9 cellular contexts compared by ENCODE assay signal in genomic region chr15:52111517-52112202, GRCh38. TPM values are rescaled to one million over a fixed set of nuclear protein-coding genes. Genes with fewer than 3 reads are reported as not detected.
DNase-seq lines count a peak whose midpoint lies in the region; ATAC-seq and TF ChIP-seq lines count a peak whose summit lies in the region.
"Had no signal": no experiment of that assay in that cellular context is flagged by ENCODE, and none has a peak within 500 bp of the region (broad histone marks: within the 10 kb centered on the region; RNA-seq: fewer than 3 reads in every experiment).

No MANE protein-coding gene starts in this region.

- peaks cover 64% of the 10 kb centered on the region for H3K27me3 Mint-ChIP-seq in activated naive CD4-positive, alpha-beta T cell treated with anti-CD3 and anti-CD28 coated beads, Interleukin-2, amount 10 ng/mL, durations not matched to agents 7 days and 5 days
- peaks cover 16% of the 10 kb centered on the region for H3K27me3 Mint-ChIP-seq in activated T-helper 17 cell treated with anti-CD3 and anti-CD28 coated beads, Interleukin-2, amount 50 U/mL, for 72 hours

- no peaks in the 10 kb centered on the region for H3K36me3 Mint-ChIP-seq in activated naive CD4-positive, alpha-beta T cell treated with anti-CD3 and anti-CD28 coated beads, Interleukin-2, amount 10 ng/mL, durations not matched to agents 7 days and 5 days
- H3K36me3 Mint-ChIP-seq in activated T-helper 17 cell treated with anti-CD3 and anti-CD28 coated beads, Interleukin-2, amount 50 U/mL, for 72 hours (ENCODE audit: low read depth): no peaks in the 10 kb centered on the region

- H3K36me3 ChIP-seq in kidney epithelial cell (ENCODE audit: control insufficient read depth, insufficient read depth, low read length): no peaks in the 10 kb centered on the region
- no peaks in the 10 kb centered on the region for H3K36me3 ChIP-seq in thoracic aorta

- H3K4me1 ChIP-seq in thoracic aorta (ENCODE audit: control insufficient read depth in 1 of 2, low read depth in 2 of 2): peaks cover 0 to 9% of the 10 kb centered on the region in 2 donors

- H3K9me3 Mint-ChIP-seq in activated naive CD4-positive, alpha-beta T cell treated with anti-CD3 and anti-CD28 coated beads, Interleukin-2, amount 10 ng/mL, durations not matched to agents 7 days and 5 days: no peaks in the 10 kb centered on the region
- H3K9me3 Mint-ChIP-seq in activated T-helper 17 cell treated with anti-CD3 and anti-CD28 coated beads, Interleukin-2, amount 50 U/mL, for 72 hours: no peaks in the 10 kb centered on the region

- no peaks in the 10 kb centered on the region for H3K9me3 ChIP-seq in thoracic aorta

- H3K27ac ChIP-seq in thoracic aorta: no peak overlapping the region

- no peak for ATAC-seq in activated T-helper 17 cell treated with anti-CD3 and anti-CD28 coated beads, Interleukin-2, amount 50 U/mL, for 72 hours (replicated peaks)
- ATAC-seq in thoracic aorta (ENCODE audit: insufficient number of reproducible peaks, low FRiP score, low read depth) (no peak), HG02610 (IDR thresholded peaks at IDR 0.05; ENCODE audit: unreplicated experiment) (no peak), GM19328 (IDR thresholded peaks at IDR 0.05; ENCODE audit: unreplicated experiment) (no peak)

- no peak overlapping the region for H3K27ac Mint-ChIP-seq in activated naive CD4-positive, alpha-beta T cell treated with anti-CD3 and anti-CD28 coated beads, Interleukin-2, amount 10 ng/mL, durations not matched to agents 7 days and 5 days
- H3K27ac Mint-ChIP-seq in activated T-helper 17 cell treated with anti-CD3 and anti-CD28 coated beads, Interleukin-2, amount 50 U/mL, for 72 hours: no peak overlapping the region

- DNase-seq in activated naive CD4-positive, alpha-beta T cell treated with anti-CD3 and anti-CD28 coated beads, Interleukin-2, amount 10 ng/mL, durations not matched to agents 7 days and 5 days: no peak
- no peak for DNase-seq in activated naive CD4-positive, alpha-beta T cell treated with anti-CD3 and anti-CD28 coated beads, Interleukin-2, amount 50 U/mL, for 16 hours
- no peak for DNase-seq in kidney epithelial cell (ENCODE audit: low read depth)
- DNase-seq in thoracic aorta (ENCODE audit: low spot score): no peak
- no peak for DNase-seq in D341Med (ENCODE audit: low spot score)
- DNase-seq: NCI-H2227 treated with DMSO at 0.1 percent for 48 hours had no signal

- H3K27me3 ChIP-seq in kidney epithelial cell (ENCODE audit: control insufficient read depth, insufficient read depth, low read length) (peaks cover 13% of the 10 kb centered on the region), thoracic aorta (replicated peaks; ENCODE audit: insufficient read depth) (no peaks in the 10 kb centered on the region)

- CTCF ChIA-PET in activated naive CD4-positive, alpha-beta T cell treated with anti-CD3 and anti-CD28 coated beads, Interleukin-2, amount 10 ng/mL, durations not matched to agents 7 days and 5 days (lab: Charles Lee): interaction anchor here (1.0 kb wide), 1 partner anchor 29 kb away, joined by 3 read pairs; no protein-coding TSS in a partner anchor

- H3K4me3 Mint-ChIP-seq in activated naive CD4-positive, alpha-beta T cell treated with anti-CD3 and anti-CD28 coated beads, Interleukin-2, amount 10 ng/mL, durations not matched to agents 7 days and 5 days: peak overlapping the region; percentile 66
- peak overlapping the region; percentile 57 for H3K4me3 Mint-ChIP-seq in activated T-helper 17 cell treated with anti-CD3 and anti-CD28 coated beads, Interleukin-2, amount 50 U/mL, for 72 hours

- TF ChIP-seq CTCF in kidney epithelial cell (IDR thresholded peaks at IDR 0.05; ENCODE audit: insufficient read depth, low read length, poor library complexity, severe bottlenecking): no peak
- no peak for TF ChIP-seq CTCF in thoracic aorta (IDR thresholded peaks at IDR 0.05)

- peaks cover 12% of the 10 kb centered on the region for H3K4me1 Mint-ChIP-seq in activated naive CD4-positive, alpha-beta T cell treated with anti-CD3 and anti-CD28 coated beads, Interleukin-2, amount 10 ng/mL, durations not matched to agents 7 days and 5 days
- no peaks in the 10 kb centered on the region for H3K4me1 Mint-ChIP-seq in activated T-helper 17 cell treated with anti-CD3 and anti-CD28 coated beads, Interleukin-2, amount 50 U/mL, for 72 hours

- peak overlapping the region; percentile 42 for H3K4me3 ChIP-seq in kidney epithelial cell (ENCODE audit: low read depth, low read length)
- H3K4me3 ChIP-seq in thoracic aorta: peak overlapping the region; percentile 70

RNA-seq across cellular contexts. Expression of gene BCL2L10, which starts 0.9 kb away (rescaled TPM):
- not detected for total RNA-seq in activated T-helper 17 cell treated with anti-CD3 and anti-CD28 coated beads, Interleukin-2, amount 50 U/mL, for 72 hours
- total RNA-seq in kidney epithelial cell (0.34 TPM in 1 of 2 replicates, not detected in the other), thoracic aorta (not detected)
